Comparison of ENCODE assay signal across 9 cellular contexts in the genomic region with DNA sequence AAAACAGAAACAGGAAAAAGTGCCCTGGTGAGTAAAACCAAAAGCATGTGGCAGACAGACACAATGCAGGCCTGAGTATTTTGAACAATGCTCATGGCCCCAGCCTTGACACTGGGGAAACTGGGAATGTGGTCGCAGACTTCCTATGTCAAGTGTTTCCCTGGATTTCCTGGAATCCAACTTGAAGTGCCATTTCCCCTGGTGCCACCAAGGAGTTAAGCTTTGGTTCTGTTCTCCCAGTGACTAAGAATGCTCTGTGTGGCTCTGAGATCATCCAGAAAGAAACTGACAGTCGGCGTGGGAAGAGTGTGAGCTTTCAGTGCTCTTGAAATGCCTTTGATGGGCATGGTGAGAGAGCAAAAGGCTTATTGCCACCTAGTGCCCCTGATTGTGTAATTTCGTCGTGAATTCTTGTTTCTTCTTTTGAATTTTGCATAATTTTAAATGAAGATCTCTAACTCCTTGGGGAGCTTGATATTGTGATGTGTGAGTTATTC.
A peak's percentile ranks its signal among the peaks of the same experiment; 100 is the strongest.
DNase-seq lines count a peak whose midpoint lies in the region; ATAC-seq lines count a peak whose summit lies in the region.
"Had no signal": no experiment of that assay in that cellular context is flagged by ENCODE, and none has a peak within 500 bp of the region (broad histone marks: within the 10 kb centered on the region; RNA-seq: fewer than 3 reads in every experiment).

No MANE protein-coding gene starts in this region.

- H3K27ac ChIP-seq in aorta (ENCODE audit: low read depth in 1 of 2, low read length in 2 of 2) (peak overlapping the region; percentile 93 to 98), SJCRH30 (no peak overlapping the region)

- no peak overlapping the region for H3K27ac Mint-ChIP-seq in T-helper 2 cell treated with Interferon-gamma antibody and Interleukin-4, amounts not matched to agents 5 μg/mL and 100 μg/mL, for 36 hours
- H3K27ac Mint-ChIP-seq: activated B cell treated with CpG ODN at 0.5 μM for 24 hours had no signal

- no peaks in the 10 kb centered on the region for H3K27me3 Mint-ChIP-seq in T-helper 2 cell treated with Interferon-gamma antibody and Interleukin-4, amounts not matched to agents 5 μg/mL and 100 μg/mL, for 36 hours (ENCODE audit: low read depth)
- H3K27me3 Mint-ChIP-seq: activated B cell treated with CpG ODN at 0.5 μM for 24 hours had no signal

- no peaks in the 10 kb centered on the region for H3K27me3 ChIP-seq in aorta (ENCODE audit: control insufficient read depth in 1 of 2, insufficient read depth in 2 of 2, low read length in 1 of 2)
- no peaks in the 10 kb centered on the region for H3K27me3 ChIP-seq in SJCRH30

- WGBS in aorta, 2 donors = 4 to 5% methylated on average over 5 of the region's 5 CpGs

- no peak overlapping the region for H3K4me3 ChIP-seq in aorta (ENCODE audit: low read length in 2 of 2)
- no peak overlapping the region for H3K4me3 ChIP-seq in SJCRH30

- no peak overlapping the region for H3K4me3 Mint-ChIP-seq in T-helper 2 cell treated with Interferon-gamma antibody and Interleukin-4, amounts not matched to agents 5 μg/mL and 100 μg/mL, for 36 hours
- H3K4me3 Mint-ChIP-seq: activated B cell treated with CpG ODN at 0.5 μM for 24 hours had no signal

- no peaks in the 10 kb centered on the region for H3K9me3 ChIP-seq in aorta (ENCODE audit: control insufficient read depth, low read length)
- H3K9me3 ChIP-seq in SJCRH30 (replicated peaks) = no peaks in the 10 kb centered on the region

- H3K36me3 Mint-ChIP-seq in T-helper 2 cell treated with Interferon-gamma antibody and Interleukin-4, amounts not matched to agents 5 μg/mL and 100 μg/mL, for 36 hours (ENCODE audit: low read depth) = no peaks in the 10 kb centered on the region

- H3K36me3 ChIP-seq in aorta (ENCODE audit: control insufficient read depth in 1 of 2, insufficient read depth in 2 of 2, low read length in 1 of 2) = no peaks in the 10 kb centered on the region
- no peaks in the 10 kb centered on the region for H3K36me3 ChIP-seq in SJCRH30

- intact Hi-C loops in aorta (cut with DNase I) = loop anchor here in 1 of 2 donors (5.0 kb wide), 1 partner anchor 55 kb away; no protein-coding TSS in a partner anchor

- peaks cover 10 to 14% of the 10 kb centered on the region in 2 donors for H3K4me1 ChIP-seq in aorta (ENCODE audit: control insufficient read depth in 1 of 2, insufficient read depth in 2 of 2, low read length in 2 of 2)
- H3K4me1 ChIP-seq in SJCRH30 = no peaks in the 10 kb centered on the region

- DNase-seq in CD1c-positive myeloid dendritic cell (ENCODE audit: extremely low spot score) = peak; percentile 94
- DNase-seq in T-helper 2 cell treated with Interferon-gamma antibody and Interleukin-4, amounts not matched to agents 5 μg/mL and 100 μg/mL, for 36 hours (ENCODE audit: low spot score) = peak; percentile 69
- peak; percentile 39 for DNase-seq in occipital lobe (lab: John Stamatoyannopoulos, UW)
- no peak for DNase-seq in aorta
- DNase-seq in NCI-H2171 (lab: John Stamatoyannopoulos, UW) = no peak
- no peak for DNase-seq in SJCRH30
- no peak for DNase-seq in KG1 (lab: John Stamatoyannopoulos, UW)
- DNase-seq: activated B cell treated with CpG ODN at 0.5 μM for 24 hours had no signal

- no peaks in the 10 kb centered on the region for H3K9me3 Mint-ChIP-seq in T-helper 2 cell treated with Interferon-gamma antibody and Interleukin-4, amounts not matched to agents 5 μg/mL and 100 μg/mL, for 36 hours

- peaks cover 9% of the 10 kb centered on the region for H3K4me1 Mint-ChIP-seq in T-helper 2 cell treated with Interferon-gamma antibody and Interleukin-4, amounts not matched to agents 5 μg/mL and 100 μg/mL, for 36 hours (ENCODE audit: low read depth)
- H3K4me1 Mint-ChIP-seq: activated B cell treated with CpG ODN at 0.5 μM for 24 hours had no signal

- ATAC-seq in esophagus mucosa (peak; percentile 9), aorta (ENCODE audit: low FRiP score) (no peak)

Comparison
In these comparisons a context has a peak if more than half of its experiments do, and no peak if none do; other contexts are left out.
1. DNase-seq: peak in CD1c-positive myeloid dendritic cell (single experiment), T-helper 2 cell treated with Interferon-gamma antibody and Interleukin-4, amounts not matched to agents 5 μg/mL and 100 μg/mL, for 36 hours (single experiment) and occipital lobe (single experiment); none in aorta (0 of 2), NCI-H2171 (single experiment), SJCRH30 (0 of 2) and KG1 (single experiment).